Comparison of ENCODE assay signal across 1 cellular context in genomic region chr6:30163090-30163917, GRCh38.
TF ChIP-seq lines count a peak whose summit lies in the region.

TRIM15 (plus strand) TSS chr6:30163546; CDS start chr6:30163685, 139 bp downstream.

TF ChIP-seq in HepG2, 621 proteins besides CTCF, POLR2A, EP300 and RAD21 (continued from another document and continues in another):
- TF ChIP-seq ZBTB40 (IDR thresholded peaks at IDR 0.05) (no peak), ZBTB40 (CRISPR knock-in tag; IDR thresholded peaks at IDR 0.05) (peak; percentile 87), ZNF768 (CRISPR knock-in tag; IDR thresholded peaks at IDR 0.05) (no peak; the same call in 1 of the 2 replicates), FOXO4 (CRISPR knock-in tag; conservative IDR thresholded peaks at IDR 0.05) (no peak), ZNF501 (CRISPR knock-in tag; IDR thresholded peaks at IDR 0.05) (peak; percentile 95), ZNF850 (CRISPR knock-in tag; conservative IDR thresholded peaks at IDR 0.05) (no peak), SAFB2 (CRISPR knock-in tag; IDR thresholded peaks at IDR 0.05; ENCODE audit: borderline replicate concordance, low read depth) (peak; percentile 78; the same call in 1 of the 2 replicates), ZNF350 (CRISPR knock-in tag; IDR thresholded peaks at IDR 0.05; ENCODE audit: borderline replicate concordance, low read depth) (peak; percentile 96), TOE1 (CRISPR knock-in tag; IDR thresholded peaks at IDR 0.05) (peak; percentile 75; the same call in 1 of the 2 replicates), SYNCRIP (IDR thresholded peaks at IDR 0.05; ENCODE audit: insufficient read depth, low read depth, low read length) (no peak), ZNF263 (CRISPR knock-in tag; IDR thresholded peaks at IDR 0.05) (no peak), MBNL3 (CRISPR knock-in tag; conservative IDR thresholded peaks at IDR 0.05) (no peak), ZFP62 (CRISPR knock-in tag; IDR thresholded peaks at IDR 0.05) (no peak), ZNF670 (CRISPR knock-in tag; IDR thresholded peaks at IDR 0.05; ENCODE audit: borderline replicate concordance) (no peak), ZNF879 (CRISPR knock-in tag; IDR thresholded peaks at IDR 0.05) (peak; percentile 93), ZNF7 (CRISPR knock-in tag; IDR thresholded peaks at IDR 0.05) (no peak), MED8 (CRISPR knock-in tag; IDR thresholded peaks at IDR 0.05; ENCODE audit: insufficient replicate concordance) (peak; percentile 57), RBM39 (IDR thresholded peaks at IDR 0.05; ENCODE audit: low read depth, low read length, poor library complexity, severe bottlenecking) (peak; percentile 61), ZIK1 (CRISPR knock-in tag; IDR thresholded peaks at IDR 0.05; ENCODE audit: borderline replicate concordance, low read depth) (peak; percentile 58; the same call in 1 of the 2 replicates), SCMH1 (CRISPR knock-in tag; IDR thresholded peaks at IDR 0.05; ENCODE audit: borderline replicate concordance) (no peak), JDP2 (CRISPR knock-in tag; IDR thresholded peaks at IDR 0.05; ENCODE audit: borderline replicate concordance) (no peak), PREB (CRISPR knock-in tag; IDR thresholded peaks at IDR 0.05) (no peak), ZNF597 (CRISPR knock-in tag; IDR thresholded peaks at IDR 0.05) (no peak)
- TF ChIP-seq, protein P1, sequence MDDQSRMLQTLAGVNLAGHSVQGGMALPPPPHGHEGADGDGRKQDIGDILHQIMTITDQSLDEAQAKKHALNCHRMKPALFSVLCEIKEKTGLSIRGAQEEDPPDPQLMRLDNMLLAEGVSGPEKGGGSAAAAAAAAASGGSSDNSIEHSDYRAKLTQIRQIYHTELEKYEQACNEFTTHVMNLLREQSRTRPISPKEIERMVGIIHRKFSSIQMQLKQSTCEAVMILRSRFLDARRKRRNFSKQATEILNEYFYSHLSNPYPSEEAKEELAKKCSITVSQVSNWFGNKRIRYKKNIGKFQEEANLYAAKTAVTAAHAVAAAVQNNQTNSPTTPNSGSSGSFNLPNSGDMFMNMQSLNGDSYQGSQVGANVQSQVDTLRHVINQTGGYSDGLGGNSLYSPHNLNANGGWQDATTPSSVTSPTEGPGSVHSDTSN (CRISPR knock-in tag; IDR thresholded peaks at IDR 0.05; ENCODE audit: borderline replicate concordance), result no peak
- TF ChIP-seq, protein P2, sequence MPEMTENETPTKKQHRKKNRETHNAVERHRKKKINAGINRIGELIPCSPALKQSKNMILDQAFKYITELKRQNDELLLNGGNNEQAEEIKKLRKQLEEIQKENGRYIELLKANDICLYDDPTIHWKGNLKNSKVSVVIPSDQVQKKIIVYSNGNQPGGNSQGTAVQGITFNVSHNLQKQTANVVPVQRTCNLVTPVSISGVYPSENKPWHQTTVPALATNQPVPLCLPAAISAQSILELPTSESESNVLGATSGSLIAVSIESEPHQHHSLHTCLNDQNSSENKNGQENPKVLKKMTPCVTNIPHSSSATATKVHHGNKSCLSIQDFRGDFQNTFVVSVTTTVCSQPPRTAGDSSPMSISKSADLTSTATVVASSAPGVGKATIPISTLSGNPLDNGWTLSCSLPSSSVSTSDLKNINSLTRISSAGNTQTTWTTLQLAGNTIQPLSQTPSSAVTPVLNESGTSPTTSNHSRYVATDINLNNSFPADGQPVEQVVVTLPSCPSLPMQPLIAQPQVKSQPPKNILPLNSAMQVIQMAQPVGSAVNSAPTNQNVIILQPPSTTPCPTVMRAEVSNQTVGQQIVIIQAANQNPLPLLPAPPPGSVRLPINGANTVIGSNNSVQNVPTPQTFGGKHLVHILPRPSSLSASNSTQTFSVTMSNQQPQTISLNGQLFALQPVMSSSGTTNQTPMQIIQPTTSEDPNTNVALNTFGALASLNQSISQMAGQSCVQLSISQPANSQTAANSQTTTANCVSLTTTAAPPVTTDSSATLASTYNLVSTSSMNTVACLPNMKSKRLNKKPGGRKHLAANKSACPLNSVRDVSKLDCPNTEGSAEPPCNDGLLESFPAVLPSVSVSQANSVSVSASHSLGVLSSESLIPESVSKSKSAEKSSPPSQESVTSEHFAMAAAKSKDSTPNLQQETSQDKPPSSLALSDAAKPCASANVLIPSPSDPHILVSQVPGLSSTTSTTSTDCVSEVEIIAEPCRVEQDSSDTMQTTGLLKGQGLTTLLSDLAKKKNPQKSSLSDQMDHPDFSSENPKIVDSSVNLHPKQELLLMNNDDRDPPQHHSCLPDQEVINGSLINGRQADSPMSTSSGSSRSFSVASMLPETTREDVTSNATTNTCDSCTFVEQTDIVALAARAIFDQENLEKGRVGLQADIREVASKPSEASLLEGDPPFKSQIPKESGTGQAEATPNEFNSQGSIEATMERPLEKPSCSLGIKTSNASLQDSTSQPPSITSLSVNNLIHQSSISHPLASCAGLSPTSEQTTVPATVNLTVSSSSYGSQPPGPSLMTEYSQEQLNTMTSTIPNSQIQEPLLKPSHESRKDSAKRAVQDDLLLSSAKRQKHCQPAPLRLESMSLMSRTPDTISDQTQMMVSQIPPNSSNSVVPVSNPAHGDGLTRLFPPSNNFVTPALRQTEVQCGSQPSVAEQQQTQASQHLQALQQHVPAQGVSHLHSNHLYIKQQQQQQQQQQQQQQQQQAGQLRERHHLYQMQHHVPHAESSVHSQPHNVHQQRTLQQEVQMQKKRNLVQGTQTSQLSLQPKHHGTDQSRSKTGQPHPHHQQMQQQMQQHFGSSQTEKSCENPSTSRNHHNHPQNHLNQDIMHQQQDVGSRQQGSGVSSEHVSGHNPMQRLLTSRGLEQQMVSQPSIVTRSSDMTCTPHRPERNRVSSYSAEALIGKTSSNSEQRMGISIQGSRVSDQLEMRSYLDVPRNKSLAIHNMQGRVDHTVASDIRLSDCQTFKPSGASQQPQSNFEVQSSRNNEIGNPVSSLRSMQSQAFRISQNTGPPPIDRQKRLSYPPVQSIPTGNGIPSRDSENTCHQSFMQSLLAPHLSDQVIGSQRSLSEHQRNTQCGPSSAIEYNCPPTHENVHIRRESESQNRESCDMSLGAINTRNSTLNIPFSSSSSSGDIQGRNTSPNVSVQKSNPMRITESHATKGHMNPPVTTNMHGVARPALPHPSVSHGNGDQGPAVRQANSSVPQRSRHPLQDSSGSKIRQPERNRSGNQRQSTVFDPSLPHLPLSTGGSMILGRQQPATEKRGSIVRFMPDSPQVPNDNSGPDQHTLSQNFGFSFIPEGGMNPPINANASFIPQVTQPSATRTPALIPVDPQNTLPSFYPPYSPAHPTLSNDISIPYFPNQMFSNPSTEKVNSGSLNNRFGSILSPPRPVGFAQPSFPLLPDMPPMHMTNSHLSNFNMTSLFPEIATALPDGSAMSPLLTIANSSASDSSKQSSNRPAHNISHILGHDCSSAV (CRISPR knock-in tag; IDR thresholded peaks at IDR 0.05; ENCODE audit: borderline replicate concordance), result 0 out of 2 replicates have a peak, but pooled peaks have one; percentile 77
- TF ChIP-seq, protein P3, sequence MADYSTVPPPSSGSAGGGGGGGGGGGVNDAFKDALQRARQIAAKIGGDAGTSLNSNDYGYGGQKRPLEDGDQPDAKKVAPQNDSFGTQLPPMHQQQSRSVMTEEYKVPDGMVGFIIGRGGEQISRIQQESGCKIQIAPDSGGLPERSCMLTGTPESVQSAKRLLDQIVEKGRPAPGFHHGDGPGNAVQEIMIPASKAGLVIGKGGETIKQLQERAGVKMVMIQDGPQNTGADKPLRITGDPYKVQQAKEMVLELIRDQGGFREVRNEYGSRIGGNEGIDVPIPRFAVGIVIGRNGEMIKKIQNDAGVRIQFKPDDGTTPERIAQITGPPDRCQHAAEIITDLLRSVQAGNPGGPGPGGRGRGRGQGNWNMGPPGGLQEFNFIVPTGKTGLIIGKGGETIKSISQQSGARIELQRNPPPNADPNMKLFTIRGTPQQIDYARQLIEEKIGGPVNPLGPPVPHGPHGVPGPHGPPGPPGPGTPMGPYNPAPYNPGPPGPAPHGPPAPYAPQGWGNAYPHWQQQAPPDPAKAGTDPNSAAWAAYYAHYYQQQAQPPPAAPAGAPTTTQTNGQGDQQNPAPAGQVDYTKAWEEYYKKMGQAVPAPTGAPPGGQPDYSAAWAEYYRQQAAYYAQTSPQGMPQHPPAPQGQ (CRISPR knock-in tag; IDR thresholded peaks at IDR 0.05; ENCODE audit: borderline replicate concordance), result no peak
